ENCODE assay signal across 19 cellular contexts in genomic region chr10:71336632-71337031, GRCh38.
"Had no signal": no experiment of that assay in that cellular context is flagged by ENCODE, and none has a peak within 500 bp of the region (broad histone marks: within the 10 kb centered on the region; RNA-seq: fewer than 3 reads in every experiment).

No MANE protein-coding gene starts in this region.

- H3K27me3 Mint-ChIP-seq: activated B cell treated with CpG ODN at 0.5 μM for 24 hours; activated CD4-positive, alpha-beta memory T cell treated with anti-CD3 and anti-CD28 coated beads, Interleukin-2, amount 10 ng/mL, durations not matched to agents 7 days and 5 days; activated CD4-positive, alpha-beta T cell treated with anti-CD3 and anti-CD28 coated beads for 36 hours; activated naive CD4-positive, alpha-beta T cell treated with anti-CD3 and anti-CD28 coated beads, Interleukin-2, amount 10 ng/mL, durations not matched to agents 7 days and 5 days; naive B cell; stimulated activated naive CD8-positive, alpha-beta T cell treated with anti-CD3 and anti-CD28 coated beads, Interleukin-15, Interleukin-2, amounts not matched to agents 100 ng/mL and 50 ng/mL, for 24 hours; T-cell had no signal

- H3K9me3 ChIP-seq: colonic mucosa, heart left ventricle, lower lobe of right lung, prostate gland, right atrium auricular region, tibial nerve had no signal

- H3K9me3 Mint-ChIP-seq: activated B cell treated with CpG ODN at 0.5 μM for 24 hours; activated CD4-positive, alpha-beta memory T cell treated with anti-CD3 and anti-CD28 coated beads, Interleukin-2, amount 10 ng/mL, durations not matched to agents 7 days and 5 days; activated naive CD4-positive, alpha-beta T cell treated with anti-CD3 and anti-CD28 coated beads, Interleukin-2, amount 10 ng/mL, durations not matched to agents 7 days and 5 days; activated T-cell treated with anti-CD3 and anti-CD28 coated beads, Interleukin-2, amount 50 U/mL, for 72 hours; naive B cell; stimulated activated naive CD8-positive, alpha-beta T cell treated with anti-CD3 and anti-CD28 coated beads, Interleukin-15, Interleukin-2, amounts not matched to agents 100 ng/mL and 50 ng/mL, for 24 hours; T-cell had no signal

- H3K27ac Mint-ChIP-seq: activated B cell treated with CpG ODN at 0.5 μM for 24 hours; activated CD4-positive, alpha-beta memory T cell treated with anti-CD3 and anti-CD28 coated beads, Interleukin-2, amount 10 ng/mL, durations not matched to agents 7 days and 5 days; activated CD4-positive, alpha-beta T cell treated with anti-CD3 and anti-CD28 coated beads for 36 hours; activated naive CD4-positive, alpha-beta T cell treated with anti-CD3 and anti-CD28 coated beads, Interleukin-2, amount 10 ng/mL, durations not matched to agents 7 days and 5 days; activated T-cell treated with anti-CD3 and anti-CD28 coated beads, Interleukin-2, amount 50 U/mL, for 72 hours; stimulated activated naive CD8-positive, alpha-beta T cell treated with anti-CD3 and anti-CD28 coated beads, Interleukin-15, Interleukin-2, amounts not matched to agents 100 ng/mL and 50 ng/mL, for 24 hours; T-cell had no signal

- H3K4me3 ChIP-seq: colonic mucosa, heart left ventricle, lower lobe of right lung, prostate gland, right atrium auricular region, tibial nerve had no signal

- ATAC-seq: activated CD4-positive, alpha-beta T cell treated with anti-CD3 and anti-CD28 coated beads for 36 hours; activated T-cell treated with anti-CD3 and anti-CD28 coated beads, Interleukin-2, amount 50 U/mL, for 72 hours; heart left ventricle; lower lobe of right lung; T-cell had no signal

- H3K4me1 ChIP-seq: prostate gland, right atrium auricular region had no signal

- H3K36me3 Mint-ChIP-seq: activated naive CD4-positive, alpha-beta T cell treated with anti-CD3 and anti-CD28 coated beads, Interleukin-2, amount 10 ng/mL, durations not matched to agents 7 days and 5 days had no signal

- DNase-seq: activated B cell treated with CpG ODN at 0.5 μM for 24 hours; activated CD4-positive, alpha-beta memory T cell treated with anti-CD3 and anti-CD28 coated beads, Interleukin-2, amount 10 ng/mL, durations not matched to agents 7 days and 5 days; activated CD4-positive, alpha-beta T cell treated with anti-CD3 and anti-CD28 coated beads for 36 hours; activated effector memory CD4-positive, alpha-beta T cell treated with Interleukin-2 at 50 U/mL for 16 hours; activated naive CD4-positive, alpha-beta T cell treated with anti-CD3 and anti-CD28 coated beads, Interleukin-2, amount 10 ng/mL, durations not matched to agents 7 days and 5 days; activated T-cell treated with anti-CD3 and anti-CD28 coated beads, Interleukin-2, amount 50 U/mL, for 72 hours; amygdala; heart left ventricle; mesendoderm; naive B cell; stimulated activated CD4-positive, alpha-beta T cell treated with anti-CD3 and anti-CD28 coated beads, Interleukin-4, amount 100 ng/mL, for 24 hours; T-cell; T-helper 9 cell had no signal

- H3K4me3 Mint-ChIP-seq: activated B cell treated with CpG ODN at 0.5 μM for 24 hours; activated CD4-positive, alpha-beta memory T cell treated with anti-CD3 and anti-CD28 coated beads, Interleukin-2, amount 10 ng/mL, durations not matched to agents 7 days and 5 days; activated CD4-positive, alpha-beta T cell treated with anti-CD3 and anti-CD28 coated beads for 36 hours; activated naive CD4-positive, alpha-beta T cell treated with anti-CD3 and anti-CD28 coated beads, Interleukin-2, amount 10 ng/mL, durations not matched to agents 7 days and 5 days; activated T-cell treated with anti-CD3 and anti-CD28 coated beads, Interleukin-2, amount 50 U/mL, for 72 hours; naive B cell; stimulated activated naive CD8-positive, alpha-beta T cell treated with anti-CD3 and anti-CD28 coated beads, Interleukin-15, Interleukin-2, amounts not matched to agents 100 ng/mL and 50 ng/mL, for 24 hours; T-cell had no signal

- H3K4me1 Mint-ChIP-seq: activated CD4-positive, alpha-beta memory T cell treated with anti-CD3 and anti-CD28 coated beads, Interleukin-2, amount 10 ng/mL, durations not matched to agents 7 days and 5 days; activated CD4-positive, alpha-beta T cell treated with anti-CD3 and anti-CD28 coated beads for 36 hours; activated naive CD4-positive, alpha-beta T cell treated with anti-CD3 and anti-CD28 coated beads, Interleukin-2, amount 10 ng/mL, durations not matched to agents 7 days and 5 days had no signal

- H3K36me3 ChIP-seq: colonic mucosa, prostate gland, right atrium auricular region had no signal

- H3K27me3 ChIP-seq: colonic mucosa, heart left ventricle, right atrium auricular region, tibial nerve had no signal
